ENCODE assay signal across 26 cellular contexts in the genomic region with DNA sequence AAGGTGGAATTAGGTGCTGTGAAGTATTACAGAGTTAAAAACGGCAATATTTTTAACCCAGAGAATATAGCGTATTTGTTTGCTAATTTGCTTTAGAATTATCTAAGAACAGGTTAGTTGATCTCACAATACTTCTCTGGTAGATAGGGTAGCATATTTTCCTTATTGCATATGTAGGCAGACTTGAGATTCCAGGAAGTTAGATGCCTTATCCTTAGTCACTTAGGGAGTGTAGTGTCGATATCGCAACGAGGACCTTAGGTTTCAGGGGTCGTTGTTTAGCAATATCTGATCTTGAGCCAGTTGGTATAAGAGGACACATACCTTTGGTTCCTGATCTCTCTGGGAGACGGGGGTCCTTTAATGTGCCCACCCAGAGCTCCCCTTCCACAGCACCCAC. TPM values are rescaled to one million over a fixed set of nuclear protein-coding genes. Genes with fewer than 3 reads are reported as not detected.
A peak's percentile ranks its signal among the peaks of the same experiment; 100 is the strongest.
DNase-seq lines count a peak whose midpoint lies in the region; ATAC-seq and TF ChIP-seq lines count a peak whose summit lies in the region.
"Had no signal": no experiment of that assay in that cellular context is flagged by ENCODE, and none has a peak within 500 bp of the region (broad histone marks: within the 10 kb centered on the region; RNA-seq: fewer than 3 reads in every experiment).

No MANE protein-coding gene starts in this region.

- H3K9me3 ChIP-seq in AG04450 (ENCODE audit: control insufficient read depth, insufficient read depth, low read length) (no peaks in the 10 kb centered on the region; the same call in 1 of the 2 replicates), hepatocyte (ENCODE audit: low read depth) (no peaks in the 10 kb centered on the region), parathyroid adenoma (ENCODE audit: control insufficient read depth, low read length) (no peaks in the 10 kb centered on the region), neural progenitor cell (ENCODE audit: low read depth) (no peaks in the 10 kb centered on the region)

- H4K20me1 ChIP-seq in hepatocyte (ENCODE audit: insufficient read depth, poor library complexity, severe bottlenecking) (no peaks in the 10 kb centered on the region), neural progenitor cell (ENCODE audit: low read depth) (no peaks in the 10 kb centered on the region)
- H4K20me1 ChIP-seq: BLaER1 treated with 17β-estradiol and CSF1 and Interleukin-3, amounts not matched to agents 10 nM and 100 nM had no signal

- H3K36me3 ChIP-seq in hepatocyte (replicated peaks; ENCODE audit: insufficient read depth, low read depth) (no peaks in the 10 kb centered on the region), parathyroid adenoma (ENCODE audit: control insufficient read depth, insufficient read depth, low read length) (no peaks in the 10 kb centered on the region), neural progenitor cell (no peaks in the 10 kb centered on the region)
- H3K36me3 ChIP-seq: BLaER1 treated with 17β-estradiol and CSF1 and Interleukin-3, amounts not matched to agents 10 nM and 100 nM had no signal

- ATAC-seq in HG03571 (IDR thresholded peaks at IDR 0.05; ENCODE audit: unreplicated experiment), result no peak
- no peak for ATAC-seq in GM21515 (IDR thresholded peaks at IDR 0.05; ENCODE audit: unreplicated experiment)
- ATAC-seq: HepG2 had no signal

- H3K27me3 ChIP-seq in AG04450 (ENCODE audit: control insufficient read depth, insufficient read depth, low read length), result no peaks in the 10 kb centered on the region
- H3K27me3 ChIP-seq in hepatocyte, result no peaks in the 10 kb centered on the region
- no peaks in the 10 kb centered on the region for H3K27me3 ChIP-seq in parathyroid adenoma (ENCODE audit: control insufficient read depth, insufficient read depth, low read length)
- no peaks in the 10 kb centered on the region for H3K27me3 ChIP-seq in neural progenitor cell
- H3K27me3 ChIP-seq: BLaER1 treated with 17β-estradiol and CSF1 and Interleukin-3, amounts not matched to agents 10 nM and 100 nM had no signal

- H3F3A ChIP-seq in neural progenitor cell (ENCODE audit: low read depth), result no peaks in the 10 kb centered on the region

- H3K79me2 ChIP-seq in hepatocyte (no peaks in the 10 kb centered on the region), parathyroid adenoma (no peaks in the 10 kb centered on the region), neural progenitor cell (ENCODE audit: low read depth) (no peaks in the 10 kb centered on the region)

- H3K4me2 ChIP-seq in hepatocyte, result no peak overlapping the region
- H3K4me2 ChIP-seq in parathyroid adenoma (ENCODE audit: low read length), result no peak overlapping the region
- H3K4me2 ChIP-seq in neural progenitor cell, result no peak overlapping the region

- peak overlapping the region; percentile 22 for H3K27ac ChIP-seq in AG04450 (ENCODE audit: low read depth, low read length)
- H3K27ac ChIP-seq in hepatocyte, result peak overlapping the region; percentile 84
- H3K27ac ChIP-seq in parathyroid adenoma, result no peak overlapping the region
- H3K27ac ChIP-seq in neural progenitor cell, result no peak overlapping the region
- H3K27ac ChIP-seq: SK-N-MC had no signal

- DNase-seq in AG04450 (ENCODE audit: low read depth, low spot score) (no peak), NCI-H226 (peak; percentile 32), hepatocyte (ENCODE audit: low spot score) (no peak), neural progenitor cell (ENCODE audit: low spot score) (no peak)
- DNase-seq: AML-193; CD4-positive, alpha-beta memory T cell; COR-L47; DMS79 treated with DMSO at 0.1 percent for 48 hours; GF-D8; HCEC 1CT; KBM-7; MV-4-11; NCI-H1105; NCI-H1436 treated with DMSO at 0.1 percent for 48 hours; NCI-H187 treated with DMSO at 0.1 percent for 48 hours; NCI-H2171 treated with DMSO at 0.1 percent for 48 hours; NCI-H446; NCI-H524 treated with DMSO at 0.1 percent for 48 hours; NCI-H774; SIG-M5 had no signal

- no peaks in the 10 kb centered on the region for H3K27me3 Mint-ChIP-seq in neural progenitor cell (ENCODE audit: insufficient read depth, low read depth)
- H3K27me3 Mint-ChIP-seq: CD4-positive, alpha-beta memory T cell had no signal

- WGBS in hepatocyte (ENCODE audit: low lambda C conversion rate, missing lambda C conversion rate), result 81% methylated on average over 7 of the region's 7 CpGs

- CTCF ChIA-PET in AG04450 (lab: Charles Lee), result no interaction called here

- no peaks in the 10 kb centered on the region for H3K36me3 Mint-ChIP-seq in neural progenitor cell
- H3K36me3 Mint-ChIP-seq: CD4-positive, alpha-beta memory T cell had no signal

- H3K9me3 Mint-ChIP-seq in neural progenitor cell, result no peaks in the 10 kb centered on the region
- H3K9me3 Mint-ChIP-seq: CD4-positive, alpha-beta memory T cell had no signal

- peaks cover 27% of the 10 kb centered on the region for H3K4me1 ChIP-seq in hepatocyte (ENCODE audit: insufficient read depth)
- no peaks in the 10 kb centered on the region for H3K4me1 ChIP-seq in parathyroid adenoma
- no peaks in the 10 kb centered on the region for H3K4me1 ChIP-seq in neural progenitor cell

- H2AFZ ChIP-seq in hepatocyte, result no peak overlapping the region
- H2AFZ ChIP-seq in parathyroid adenoma, result peak overlapping the region; percentile 14
- no peak overlapping the region for H2AFZ ChIP-seq in neural progenitor cell (replicated peaks)

- H3K4me1 Mint-ChIP-seq in neural progenitor cell, result no peaks in the 10 kb centered on the region

- H3K4me3 Mint-ChIP-seq in neural progenitor cell, result no peak overlapping the region
- H3K4me3 Mint-ChIP-seq: CD4-positive, alpha-beta memory T cell had no signal

- H3K27ac Mint-ChIP-seq in neural progenitor cell, result no peak overlapping the region
- H3K27ac Mint-ChIP-seq: CD4-positive, alpha-beta memory T cell had no signal

- POLR2A ChIA-PET in AG04450 (lab: Yijun Ruan, JAX), result no interaction called here

- TF ChIP-seq CTCF in AG04450 (IDR thresholded peaks at IDR 0.05; ENCODE audit: low read depth, low read length) (no peak), hepatocyte (IDR thresholded peaks at IDR 0.05; ENCODE audit: poor library complexity) (no peak), parathyroid adenoma (IDR thresholded peaks at IDR 0.05) (no peak), neural progenitor cell (IDR thresholded peaks at IDR 0.05) (no peak)

- H3K4me3 ChIP-seq in AG04450 (ENCODE audit: low read depth, low read length) (no peak overlapping the region), hepatocyte (no peak overlapping the region), parathyroid adenoma (ENCODE audit: low read depth, low read length) (no peak overlapping the region), neural progenitor cell (no peak overlapping the region)
- H3K4me3 ChIP-seq: BLaER1 treated with 17β-estradiol and CSF1 and Interleukin-3, amounts not matched to agents 10 nM and 100 nM; SK-N-MC had no signal

- H3K9ac ChIP-seq in parathyroid adenoma, result no peak overlapping the region
- H3K9ac ChIP-seq in neural progenitor cell, result no peak overlapping the region
- H3K9ac ChIP-seq: BLaER1 treated with 17β-estradiol and CSF1 and Interleukin-3, amounts not matched to agents 10 nM and 100 nM had no signal

- H3K9me2 ChIP-seq in hepatocyte (replicated peaks; ENCODE audit: insufficient read depth), result no peaks in the 10 kb centered on the region

RNA-seq across cellular contexts. Expression of gene IL6ST, which starts 28.5 kb away (rescaled TPM):
- polyA plus RNA-seq in AG04450 (2011; rRNA removed), result 289 and 448 TPM in 2 replicates
- polyA minus RNA-seq in AG04450 (2011; rRNA and poly(A)+ RNA removed), result 318 and 685 TPM in 2 replicates
- 503 and 527 TPM in 2 replicates for total RNA-seq in hepatocyte
- polyA plus RNA-seq in hepatocyte, result 173 and 219 TPM in 2 replicates
- 27.6 and 54.6 TPM in 2 replicates for total RNA-seq in neural progenitor cell (ENCODE audit: low replicate concordance)

Comparison
In these comparisons a context has a peak if more than half of its experiments do, and no peak if none do; other contexts are left out.
1. H3K27ac ChIP-seq: peak in AG04450 (single experiment) and hepatocyte (single experiment); none in parathyroid adenoma (single experiment) and neural progenitor cell (single experiment).